ENCODE assay signal across 8 cellular contexts in genomic region chr1:201955009-201955749, GRCh38.
DNase-seq lines count a peak whose midpoint lies in the region; ATAC-seq and TF ChIP-seq lines count a peak whose summit lies in the region.

TIMM17A (plus strand) TSS chr1:201955503; CDS start chr1:201955527, 24 bp downstream.

- ATAC-seq in GM19035 (IDR thresholded peaks at IDR 0.05; ENCODE audit: unreplicated experiment) (peak; percentile 99), HG03354 (IDR thresholded peaks at IDR 0.05; ENCODE audit: poor library complexity, severe bottlenecking, unreplicated experiment) (peak; percentile 99)
- peak; percentile 99 to 100 for ATAC-seq in activated CD4-positive, CD25-positive, alpha-beta regulatory T cell treated with anti-CD3 and anti-CD28 coated beads, Interleukin-2, amount 50 U/mL, for 24 hours

- TF ChIP-seq CTCF in AG09319 (IDR thresholded peaks at IDR 0.05; ENCODE audit: low read depth, low read length) = no peak

- peak; percentile 96 for DNase-seq in AG09319 (ENCODE audit: extremely low read depth, low read depth)
- DNase-seq in NCI-H446 treated with DMSO at 0.1 percent for 48 hours (lab: John Stamatoyannopoulos, UW) = peak; percentile 94
- DNase-seq in cerebellar cortex (ENCODE audit: low spot score) = peak; percentile 99
- peak; percentile 100 for DNase-seq in islet precursor cell
- peak; percentile 90 to 94 (median 92) for DNase-seq in stimulated activated CD4-positive, alpha-beta T cell treated with anti-CD3 and anti-CD28 coated beads, Interleukin-12 subunit alpha, Interleukin-12 subunit beta, amount 100 ng/mL, for 48 hours (ENCODE audit: low read depth in 2 of 3, low spot score in 1 of 3)

Comparison
In these comparisons a context has a peak if more than half of its experiments do, and no peak if none do; other contexts are left out.
1. Peak in every context shown above with its lines: DNase-seq and ATAC-seq.